ENCODE assay signal across 7 cellular contexts in the genomic region with DNA sequence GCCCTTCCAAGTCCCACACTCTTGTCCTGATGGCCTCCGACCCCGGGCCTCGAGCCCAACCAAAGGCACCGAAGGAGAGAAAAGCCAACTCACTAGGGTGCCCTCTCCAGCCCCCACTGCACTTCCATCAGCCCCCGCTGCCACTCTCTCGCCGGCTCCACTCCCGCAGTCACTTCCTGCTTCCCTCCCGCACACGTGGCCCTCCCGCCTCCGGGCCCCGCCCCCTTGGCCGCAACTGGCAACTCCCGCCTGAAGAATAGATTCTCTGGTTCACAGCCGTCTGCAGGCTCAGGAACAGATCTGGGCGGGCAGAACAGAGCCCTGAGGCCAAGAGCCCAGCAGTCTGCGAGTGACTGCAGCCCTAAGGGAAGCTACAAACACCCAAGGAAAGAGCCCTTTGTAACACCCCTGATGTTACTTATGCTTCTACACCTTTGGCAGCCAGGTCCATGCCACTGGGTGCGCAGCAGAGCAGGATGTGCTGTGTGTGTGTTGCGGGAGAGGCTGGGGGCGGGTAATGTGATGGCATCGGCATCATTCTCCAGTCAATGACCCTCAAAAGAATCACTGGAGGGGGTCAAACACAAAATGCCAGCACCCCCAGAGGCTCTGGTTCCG.
DNase-seq lines count a peak whose midpoint lies in the region; ATAC-seq and TF ChIP-seq lines count a peak whose summit lies in the region.

A gene with protein sequence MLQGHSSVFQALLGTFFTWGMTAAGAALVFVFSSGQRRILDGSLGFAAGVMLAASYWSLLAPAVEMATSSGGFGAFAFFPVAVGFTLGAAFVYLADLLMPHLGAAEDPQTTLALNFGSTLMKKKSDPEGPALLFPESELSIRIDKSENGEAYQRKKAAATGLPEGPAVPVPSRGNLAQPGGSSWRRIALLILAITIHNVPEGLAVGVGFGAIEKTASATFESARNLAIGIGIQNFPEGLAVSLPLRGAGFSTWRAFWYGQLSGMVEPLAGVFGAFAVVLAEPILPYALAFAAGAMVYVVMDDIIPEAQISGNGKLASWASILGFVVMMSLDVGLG (minus strand): TSS at position 171 of the 618 bp plus-strand sequence. CDS start 3,924 bp downstream, outside the sequence.

- peak; percentile 98 for ATAC-seq in GM18505 (IDR thresholded peaks at IDR 0.05; ENCODE audit: unreplicated experiment)
- peak; percentile 98 for ATAC-seq in HG02970 (IDR thresholded peaks at IDR 0.05; ENCODE audit: low FRiP score, unreplicated experiment)

- DNase-seq in NCI-H1930 (lab: John Stamatoyannopoulos, UW) (peak; percentile 86 to 89), T-helper 9 cell (peak; percentile 82), astrocyte of the hippocampus (ENCODE audit: low read depth, low spot score) (peak; percentile 96), hippocampal formation (lab: John Stamatoyannopoulos, UW) (peak; percentile 95 to 96), retinal pigment epithelial cell (ENCODE audit: low read depth) (peak; percentile 67)

- peak; percentile 87 for TF ChIP-seq POLR2A in GM18505 (IDR thresholded peaks at IDR 0.05; ENCODE audit: borderline replicate concordance, extremely low read depth, insufficient read depth, insufficient read length)

- no peak for TF ChIP-seq CTCF in retinal pigment epithelial cell (conservative IDR thresholded peaks at IDR 0.05; ENCODE audit: low read depth, low read length)

- H3K4me3 ChIP-seq in retinal pigment epithelial cell (ENCODE audit: low read length) = peak within 1 kb of the TSS; percentile 82

Comparison
In these comparisons a context has a peak if more than half of its experiments do, and no peak if none do; other contexts are left out.
1. Peak in every context shown above with its lines: DNase-seq, ATAC-seq and H3K4me3 ChIP-seq.